9 cellular contexts compared by ENCODE assay signal in genomic region chr1:1359668-1360468, GRCh38. TPM values are rescaled to one million over a fixed set of nuclear protein-coding genes. Genes with fewer than 3 reads are reported as not detected.
DNase-seq lines count a peak whose midpoint lies in the region; ATAC-seq lines count a peak whose summit lies in the region.
"Had no signal": no experiment of that assay in that cellular context is flagged by ENCODE, and none has a peak within 500 bp of the region (broad histone marks: within the 10 kb centered on the region; RNA-seq: fewer than 3 reads in every experiment).

No MANE protein-coding gene starts in this region.

- H3K4me1 Mint-ChIP-seq in activated CD4-positive, alpha-beta T cell treated with anti-CD3 and anti-CD28 coated beads, Interleukin-2, amount 10 ng/mL, durations not matched to agents 24 days and 14 days: peaks cover 10% of the 10 kb centered on the region

- DNase-seq in activated CD4-positive, alpha-beta T cell treated with anti-CD3 and anti-CD28 coated beads, Interleukin-2, amount 10 ng/mL, durations not matched to agents 24 days and 14 days: no peak
- no peak for DNase-seq in activated CD4-positive, alpha-beta T cell treated with anti-CD3 and anti-CD28 coated beads for 1 hour
- DNase-seq in ureter (ENCODE audit: low spot score) (peak; percentile 63), GDM1 (lab: John Stamatoyannopoulos, UW) (no peak), T-helper 9 cell (no peak)
- DNase-seq: activated CD4-positive, alpha-beta T cell treated with anti-CD3 and anti-CD28 coated beads, Interleukin-2, amount 50 U/mL, for 4 hours had no signal

- H3K9me3 Mint-ChIP-seq in activated CD4-positive, alpha-beta T cell treated with anti-CD3 and anti-CD28 coated beads, Interleukin-2, amount 10 ng/mL, durations not matched to agents 24 days and 14 days: no peaks in the 10 kb centered on the region

- no peak overlapping the region for H3K9ac ChIP-seq in duodenal mucosa (ENCODE audit: low read depth in 1 of 2, low read length in 2 of 2)
- peak overlapping the region in 1 of 2 donors; percentile 42 for H3K9ac ChIP-seq in mucosa of rectum (ENCODE audit: low read depth in 1 of 2, low read length in 2 of 2)

- ATAC-seq in GM19467 (IDR thresholded peaks at IDR 0.05; ENCODE audit: unreplicated experiment): no peak

- intact Hi-C loops in activated CD4-positive, alpha-beta T cell treated with anti-CD3 and anti-CD28 coated beads, Interleukin-2, amount 10 ng/mL, durations not matched to agents 24 days and 14 days (cut with micrococcal nuclease): no loop called here

- H3K27ac Mint-ChIP-seq in activated CD4-positive, alpha-beta T cell treated with anti-CD3 and anti-CD28 coated beads, Interleukin-2, amount 10 ng/mL, durations not matched to agents 24 days and 14 days: no peak overlapping the region

- H3K4me1 ChIP-seq in duodenal mucosa (ENCODE audit: control insufficient read depth in 1 of 2, insufficient read depth in 2 of 2, low read length in 2 of 2): peaks cover 8 to 19% of the 10 kb centered on the region in 2 donors
- peaks cover 4% of the 10 kb centered on the region in 2 donors for H3K4me1 ChIP-seq in mucosa of rectum (ENCODE audit: control insufficient read depth in 2 of 2, insufficient read depth in 2 of 2, low read length in 2 of 2)

- H3K27me3 ChIP-seq in duodenal mucosa (ENCODE audit: control insufficient read depth in 1 of 2, insufficient read depth in 2 of 2, low read length in 2 of 2): peaks cover 15 to 22% of the 10 kb centered on the region in 2 donors
- H3K27me3 ChIP-seq in mucosa of rectum (ENCODE audit: control insufficient read depth in 2 of 2, insufficient read depth in 2 of 2, low read length in 2 of 2): peaks cover 12 to 14% of the 10 kb centered on the region in 2 donors

- H3K4me3 ChIP-seq in duodenal mucosa (ENCODE audit: low read depth in 1 of 2, low read length in 2 of 2) (no peak overlapping the region), mucosa of rectum (ENCODE audit: low read length in 2 of 2) (no peak overlapping the region)

- peak overlapping the region; percentile 13 for H3K4me3 Mint-ChIP-seq in activated CD4-positive, alpha-beta T cell treated with anti-CD3 and anti-CD28 coated beads, Interleukin-2, amount 10 ng/mL, durations not matched to agents 24 days and 14 days

- H3K27ac ChIP-seq in duodenal mucosa (ENCODE audit: low read depth, low read length): peak overlapping the region; percentile 75
- peak overlapping the region; percentile 79 to 82 for H3K27ac ChIP-seq in mucosa of rectum (ENCODE audit: low read depth in 2 of 2, low read length in 2 of 2)

- H3K27me3 Mint-ChIP-seq in activated CD4-positive, alpha-beta T cell treated with anti-CD3 and anti-CD28 coated beads, Interleukin-2, amount 10 ng/mL, durations not matched to agents 24 days and 14 days: peaks cover 15% of the 10 kb centered on the region

- no peaks in the 10 kb centered on the region for H3K36me3 Mint-ChIP-seq in activated CD4-positive, alpha-beta T cell treated with anti-CD3 and anti-CD28 coated beads, Interleukin-2, amount 10 ng/mL, durations not matched to agents 24 days and 14 days (ENCODE audit: low read depth)

- H3K9me3 ChIP-seq in duodenal mucosa (ENCODE audit: control insufficient read depth in 1 of 2, low read length in 2 of 2) (no peaks in the 10 kb centered on the region), mucosa of rectum (ENCODE audit: control insufficient read depth in 2 of 2, low read length in 2 of 2) (no peaks in the 10 kb centered on the region)

- H3K36me3 ChIP-seq in duodenal mucosa (ENCODE audit: control insufficient read depth in 1 of 2, insufficient read depth in 2 of 2, low read length in 2 of 2) (no peaks in the 10 kb centered on the region), mucosa of rectum (ENCODE audit: control insufficient read depth in 2 of 2, insufficient read depth in 2 of 2, low read length in 2 of 2) (no peaks in the 10 kb centered on the region)

RNA-seq across cellular contexts. Expression of gene MXRA8, which starts 1.5 kb away (rescaled TPM):
- total RNA-seq in activated CD4-positive, alpha-beta T cell treated with anti-CD3 and anti-CD28 coated beads, Interleukin-2, amount 10 ng/mL, durations not matched to agents 24 days and 14 days: 0.24 and 0.75 TPM in 2 replicates
- 41.9 TPM for total RNA-seq in ureter

RNA-seq across cellular contexts. Expression of gene DVL1, which starts 10.7 kb away (rescaled TPM):
- 63.2 and 65.9 TPM in 2 replicates for total RNA-seq in activated CD4-positive, alpha-beta T cell treated with anti-CD3 and anti-CD28 coated beads, Interleukin-2, amount 10 ng/mL, durations not matched to agents 24 days and 14 days
- total RNA-seq in ureter: 52.8 TPM

RNA-seq across cellular contexts. Expression of gene AURKAIP1, which starts 15.1 kb away (rescaled TPM):
- 142 and 146 TPM in 2 replicates for total RNA-seq in activated CD4-positive, alpha-beta T cell treated with anti-CD3 and anti-CD28 coated beads, Interleukin-2, amount 10 ng/mL, durations not matched to agents 24 days and 14 days
- total RNA-seq in ureter: 102 TPM

RNA-seq across cellular contexts. Expression of gene TAS1R3, which starts 28.8 kb away (rescaled TPM):
- total RNA-seq in activated CD4-positive, alpha-beta T cell treated with anti-CD3 and anti-CD28 coated beads, Interleukin-2, amount 10 ng/mL, durations not matched to agents 24 days and 14 days: 0.28 and 0.38 TPM in 2 replicates
- 0.42 TPM for total RNA-seq in ureter

RNA-seq across cellular contexts. Expression of gene CPTP, which starts 35.3 kb away (rescaled TPM):
- total RNA-seq in activated CD4-positive, alpha-beta T cell treated with anti-CD3 and anti-CD28 coated beads, Interleukin-2, amount 10 ng/mL, durations not matched to agents 24 days and 14 days: 11.5 and 12.3 TPM in 2 replicates
- total RNA-seq in ureter: 21.4 TPM

Comparison
In these comparisons a context has a peak if more than half of its experiments do, and no peak if none do; other contexts are left out.
1. RNA of gene MXRA8, which starts 1.5 kb away (total RNA-seq): 41.9 TPM in ureter (single experiment); 0.24 to 0.75 TPM in activated CD4-positive, alpha-beta T cell treated with anti-CD3 and anti-CD28 coated beads, Interleukin-2, amount 10 ng/mL, durations not matched to agents 24 days and 14 days; every median in the first group is over 10 times any median in the second.